Comparison of ENCODE assay signal across 1 cellular context in genomic region chr10:4956088-4956487, GRCh38. TPM values are rescaled to one million over a fixed set of nuclear protein-coding genes. Genes with fewer than 3 reads are reported as not detected.
"Had no signal": no experiment of that assay in that cellular context is flagged by ENCODE, and none has a peak within 500 bp of the region (broad histone marks: within the 10 kb centered on the region; RNA-seq: fewer than 3 reads in every experiment).

No MANE protein-coding gene starts in this region.

RNA-seq across cellular contexts. Expression of gene AKR1C2, which starts 47.6 kb away (rescaled TPM):
- total RNA-seq: G401 had no signal
